In the genomic region with DNA sequence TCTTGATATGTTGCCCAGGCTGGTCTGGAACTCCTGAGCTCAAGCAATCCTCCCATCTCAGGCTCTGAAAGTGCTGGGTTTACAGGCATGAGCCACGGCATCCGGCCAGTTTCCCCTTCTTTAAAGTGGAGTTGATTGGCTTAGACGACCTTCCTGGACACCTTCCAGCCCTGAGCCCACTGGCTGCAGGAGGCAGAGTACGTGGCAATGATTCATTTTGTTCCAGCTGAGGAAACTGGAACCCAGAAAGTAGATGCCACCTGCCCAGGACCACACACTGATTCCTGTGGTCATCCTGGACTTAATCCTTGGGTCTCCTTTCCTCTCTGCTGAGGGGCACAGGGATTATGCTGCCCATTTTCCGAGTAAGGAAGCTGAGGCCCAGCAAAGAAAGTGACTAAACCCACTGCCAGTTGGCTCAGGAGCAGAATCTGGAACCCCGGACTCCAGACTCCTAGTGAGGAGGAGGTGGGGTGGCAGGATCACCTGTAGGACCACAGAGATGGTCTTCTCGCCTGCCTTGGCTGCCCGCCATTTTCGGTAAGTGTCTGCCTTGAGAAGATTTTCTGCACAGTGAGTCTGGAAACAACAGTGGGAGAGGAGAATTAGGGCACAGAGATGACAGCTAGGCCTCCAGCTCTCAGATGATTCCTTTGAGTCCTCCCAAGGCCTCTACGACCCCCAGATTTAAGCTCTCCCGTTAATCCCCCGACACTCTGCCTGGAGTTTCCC, we compare ENCODE assay signal across 1 cellular context.
TF ChIP-seq lines count a peak whose summit lies in the region.

No MANE protein-coding gene starts in this region.

TF ChIP-seq in liver, 16 proteins besides CTCF, POLR2A, EP300 and RAD21 (continued from another document):
- no peak for TF ChIP-seq REST (IDR thresholded peaks at IDR 0.05)
- no peak for TF ChIP-seq FOXA2 (IDR thresholded peaks at IDR 0.05)
- no peak for TF ChIP-seq FOXA1 (IDR thresholded peaks at IDR 0.05)
- TF ChIP-seq TAF1 (conservative IDR thresholded peaks at IDR 0.05) = no peak
- TF ChIP-seq HNF4A (conservative IDR thresholded peaks at IDR 0.05) = no peak
- no peak for TF ChIP-seq YY1 (IDR thresholded peaks at IDR 0.05)
- no peak for TF ChIP-seq SP1 (IDR thresholded peaks at IDR 0.05)
